10 cellular contexts compared by ENCODE assay signal in the genomic region with DNA sequence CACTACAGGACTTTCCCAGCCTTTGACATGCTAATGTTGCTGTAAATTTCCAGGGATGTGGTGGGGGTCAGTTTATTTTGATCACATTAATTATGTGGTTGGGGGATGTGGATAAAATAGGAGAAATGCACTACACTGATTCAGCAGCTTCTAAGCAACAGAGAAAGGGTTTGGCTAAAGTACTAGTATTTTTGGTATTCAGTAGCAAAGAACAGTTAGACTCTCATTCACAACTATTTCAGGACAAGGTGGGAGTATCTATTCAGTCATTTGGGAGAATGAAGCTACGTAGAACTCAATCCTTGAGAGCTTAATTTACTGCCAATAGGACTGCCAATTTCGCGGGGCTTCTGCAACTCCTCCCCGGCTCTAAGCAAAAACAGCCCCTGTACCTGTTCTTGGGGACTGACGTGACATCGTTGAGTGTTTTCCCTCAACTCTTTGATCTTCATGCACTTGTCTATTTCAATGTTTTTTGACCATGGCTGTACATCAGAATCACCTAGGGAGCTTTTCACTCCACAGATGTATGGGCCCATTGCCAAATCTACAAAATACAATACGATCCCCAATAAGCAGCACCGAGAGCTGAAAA.
DNase-seq lines count a peak whose midpoint lies in the region; ATAC-seq and TF ChIP-seq lines count a peak whose summit lies in the region.
"Had no signal": no experiment of that assay in that cellular context is flagged by ENCODE, and none has a peak within 500 bp of the region (broad histone marks: within the 10 kb centered on the region; RNA-seq: fewer than 3 reads in every experiment).

No MANE protein-coding gene starts in this region.

- H3K4me1 ChIP-seq in iPS-18a (ENCODE audit: control insufficient read depth, low read depth, low read length) = peaks cover 49% of the 10 kb centered on the region
- no peaks in the 10 kb centered on the region for H3K4me1 ChIP-seq in uterus

- no peaks in the 10 kb centered on the region for H3K9me3 Mint-ChIP-seq in natural killer cell treated with Interleukin-12 subunit alpha and Interleukin-12 subunit beta and Interleukin-15 and Interleukin-18, amount 100 ng/mL, for 72 hours
- no peaks in the 10 kb centered on the region for H3K9me3 Mint-ChIP-seq in natural killer cell
- no peaks in the 10 kb centered on the region for H3K9me3 Mint-ChIP-seq in WTC11

- H3K4me3 Mint-ChIP-seq in natural killer cell treated with Interleukin-12 subunit alpha and Interleukin-12 subunit beta and Interleukin-15 and Interleukin-18, amount 100 ng/mL, for 72 hours = peak overlapping the region; percentile 64
- no peak overlapping the region for H3K4me3 Mint-ChIP-seq in natural killer cell
- H3K4me3 Mint-ChIP-seq in WTC11 = peak overlapping the region; percentile 60

- TF ChIP-seq CTCF in natural killer cell (IDR thresholded peaks at IDR 0.05) (no peak), WTC11 (IDR thresholded peaks at IDR 0.05) (no peak), uterus (IDR thresholded peaks at IDR 0.05) (no peak)

- H3K4me3 ChIP-seq in iPS-18a (ENCODE audit: low read length) = peak overlapping the region; percentile 42
- H3K4me3 ChIP-seq in uterus = no peak overlapping the region

- H3K27ac Mint-ChIP-seq in natural killer cell treated with Interleukin-12 subunit alpha and Interleukin-12 subunit beta and Interleukin-15 and Interleukin-18, amount 100 ng/mL, for 72 hours = peak overlapping the region in 1 of 2 donors; percentile 53
- peak overlapping the region in 1 of 2 donors; percentile 71 for H3K27ac Mint-ChIP-seq in natural killer cell
- H3K27ac Mint-ChIP-seq in WTC11 = peak overlapping the region; percentile 95

- H3K4me1 Mint-ChIP-seq in natural killer cell treated with Interleukin-12 subunit alpha and Interleukin-12 subunit beta and Interleukin-15 and Interleukin-18, amount 100 ng/mL, for 72 hours (ENCODE audit: low read depth in 2 of 2) = peaks cover 13 to 30% of the 10 kb centered on the region in 2 donors
- H3K4me1 Mint-ChIP-seq in natural killer cell (peaks cover 14 to 24% of the 10 kb centered on the region in 2 donors), WTC11 (peaks cover 72% of the 10 kb centered on the region)

- no peak for TF ChIP-seq POLR2A in uterus (IDR thresholded peaks at IDR 0.05)

- H3K27me3 Mint-ChIP-seq in natural killer cell treated with Interleukin-12 subunit alpha and Interleukin-12 subunit beta and Interleukin-15 and Interleukin-18, amount 100 ng/mL, for 72 hours = peaks cover 0 to 2% of the 10 kb centered on the region in 2 donors
- peaks cover 0 to 2% of the 10 kb centered on the region in 2 donors for H3K27me3 Mint-ChIP-seq in natural killer cell (ENCODE audit: low read depth in 2 of 2)
- no peaks in the 10 kb centered on the region for H3K27me3 Mint-ChIP-seq in WTC11 (ENCODE audit: low read depth)

- H3K9me3 ChIP-seq in iPS-18a (ENCODE audit: control insufficient read depth, low read depth, low read length) (no peaks in the 10 kb centered on the region), uterus (no peaks in the 10 kb centered on the region)

- DNase-seq in natural killer cell treated with Interleukin-12 subunit alpha and Interleukin-12 subunit beta and Interleukin-15 and Interleukin-18, amount 100 ng/mL, for 72 hours (ENCODE audit: low spot score) = no peak
- DNase-seq in natural killer cell (no peak), WTC11 (ENCODE audit: low spot score) (no peak), uterus (no peak), NCI-H1694 treated with DMSO at 0.1 percent for 48 hours (lab: John Stamatoyannopoulos, UW) (no peak), SKM-1 (lab: John Stamatoyannopoulos, UW; ENCODE audit: unreplicated experiment) (no peak), NK-92 (lab: John Stamatoyannopoulos, UW; ENCODE audit: unreplicated experiment) (no peak)
- DNase-seq: islet precursor cell, NCI-H2081 treated with DMSO at 0.1 percent for 48 hours had no signal

- H3K36me3 ChIP-seq in iPS-18a (ENCODE audit: control insufficient read depth, low read depth, low read length) (no peaks in the 10 kb centered on the region), uterus (no peaks in the 10 kb centered on the region)

- intact Hi-C loops in natural killer cell (cut with micrococcal nuclease) = no loop called here
- intact Hi-C loops in uterus (cut with DNase I; ENCODE audit: low total_unique reads) = loop anchor here (10.0 kb wide), 1 partner anchor 171 kb away; no protein-coding TSS in a partner anchor

- peak overlapping the region; percentile 5 for H3K9ac ChIP-seq in iPS-18a (ENCODE audit: low read length)

- H3K27me3 ChIP-seq in iPS-18a (ENCODE audit: control insufficient read depth, insufficient read depth, low read length) = no peaks in the 10 kb centered on the region
- no peaks in the 10 kb centered on the region for H3K27me3 ChIP-seq in uterus

- ATAC-seq in natural killer cell treated with Interleukin-12 subunit alpha and Interleukin-12 subunit beta and Interleukin-15 and Interleukin-18, amount 100 ng/mL, for 72 hours = no peak
- ATAC-seq in natural killer cell (no peak), WTC11 (no peak)

- H3K27ac ChIP-seq in iPS-18a (ENCODE audit: low read length) (peak overlapping the region; percentile 17), uterus (peak overlapping the region; percentile 43 to 46)

- CTCF ChIA-PET in WTC11 (lab: Charles Lee) = interaction anchor here (1.1 to 1.8 kb wide), 3 partner anchors 15 to 164 kb away, joined by 3 to 18 read pairs (median 3); no protein-coding TSS in a partner anchor

- POLR2A ChIA-PET in WTC11 (lab: Charles Lee) = interaction anchor here (0.8 kb wide), 1 partner anchor 146 kb away, joined by 3 read pairs; no protein-coding TSS in a partner anchor

- no peaks in the 10 kb centered on the region for H3K36me3 Mint-ChIP-seq in natural killer cell treated with Interleukin-12 subunit alpha and Interleukin-12 subunit beta and Interleukin-15 and Interleukin-18, amount 100 ng/mL, for 72 hours
- H3K36me3 Mint-ChIP-seq in natural killer cell = no peaks in the 10 kb centered on the region
- no peaks in the 10 kb centered on the region for H3K36me3 Mint-ChIP-seq in WTC11

TF ChIP-seq in WTC11, 78 proteins besides CTCF, POLR2A, EP300 and RAD21:
- TF ChIP-seq JAZF1 (CRISPR knock-in tag; IDR thresholded peaks at IDR 0.05) = no peak
TF ChIP-seq in WTC11: peak in this region for 0.
